ENCODE assay signal across 12 cellular contexts in genomic region chr18:52992041-52992440, GRCh38.
DNase-seq lines count a peak whose midpoint lies in the region; ATAC-seq and TF ChIP-seq lines count a peak whose summit lies in the region.
"Had no signal": no experiment of that assay in that cellular context is flagged by ENCODE, and none has a peak within 500 bp of the region (broad histone marks: within the 10 kb centered on the region; RNA-seq: fewer than 3 reads in every experiment).

No MANE protein-coding gene starts in this region.

- no peaks in the 10 kb centered on the region for H4K20me1 ChIP-seq in DND-41 (ENCODE audit: insufficient read depth, low read length)
- no peaks in the 10 kb centered on the region for H4K20me1 ChIP-seq in Loucy (ENCODE audit: insufficient read depth, low read length, poor library complexity, severe bottlenecking)

- H3K79me2 ChIP-seq in DND-41 (ENCODE audit: insufficient read depth, low read length): no peaks in the 10 kb centered on the region
- no peaks in the 10 kb centered on the region for H3K79me2 ChIP-seq in Loucy (ENCODE audit: insufficient read depth, low read length)
- no peaks in the 10 kb centered on the region for H3K79me2 ChIP-seq in mesendoderm (ENCODE audit: control insufficient read depth, insufficient read depth, low read length)

- H3K27ac Mint-ChIP-seq in activated T-cell treated with anti-CD3 and anti-CD28 coated beads, Interleukin-2, amount 50 U/mL, for 24 hours: no peak overlapping the region
- H3K27ac Mint-ChIP-seq: naive thymus-derived CD8-positive, alpha-beta T cell had no signal

- DNase-seq in DND-41: no peak
- peak; percentile 7 for DNase-seq in adipocyte (ENCODE audit: low read depth)
- DNase-seq in mesendoderm: peak; percentile 83
- no peak for DNase-seq in activated T-cell treated with anti-CD3 and anti-CD28 coated beads, Interleukin-2, amount 50 U/mL, for 48 hours
- no peak for DNase-seq in activated T-cell treated with anti-CD3 and anti-CD28 coated beads, Interleukin-2, amount 50 U/mL, for 24 hours
- DNase-seq in amygdala (lab: John Stamatoyannopoulos, UW): no peak
- DNase-seq: naive thymus-derived CD8-positive, alpha-beta T cell; NCI-H2029; stimulated activated CD4-positive, alpha-beta T cell treated with anti-CD3 and anti-CD28 coated beads, Interleukin-12 subunit alpha, Interleukin-12 subunit beta, amount 100 ng/mL, for 4 hours had no signal

- H3K27ac ChIP-seq in DND-41 (ENCODE audit: low read length) (no peak overlapping the region), mesendoderm (ENCODE audit: low read depth, low read length) (no peak overlapping the region)
- H3K27ac ChIP-seq: cardiac muscle cell had no signal

- H3K4me3 ChIP-seq in DND-41 (ENCODE audit: low read depth in 1 of 2, low read length in 2 of 2) (no peak overlapping the region), Loucy (ENCODE audit: low read length, poor library complexity, severe bottlenecking) (no peak overlapping the region), adipocyte (ENCODE audit: low read length) (no peak overlapping the region), mesendoderm (ENCODE audit: low read length) (no peak overlapping the region)
- H3K4me3 ChIP-seq: cardiac muscle cell had no signal

- H3K9me3 ChIP-seq in DND-41 (ENCODE audit: insufficient read depth, low read length, severe bottlenecking) (no peaks in the 10 kb centered on the region), Loucy (ENCODE audit: insufficient read depth, low read depth, low read length) (no peaks in the 10 kb centered on the region), adipocyte (ENCODE audit: control insufficient read depth, low read length) (no peaks in the 10 kb centered on the region)

- H3K9me2 ChIP-seq in Loucy (replicated peaks; ENCODE audit: low read depth, low read length): no peaks in the 10 kb centered on the region

- H3K4me1 ChIP-seq in DND-41 (ENCODE audit: insufficient read depth, low read length): no peaks in the 10 kb centered on the region
- no peaks in the 10 kb centered on the region for H3K4me1 ChIP-seq in Loucy (ENCODE audit: insufficient read depth, low read length, poor library complexity, severe bottlenecking)
- H3K4me1 ChIP-seq in adipocyte (ENCODE audit: control insufficient read depth, insufficient read depth, low read length): no peaks in the 10 kb centered on the region
- no peaks in the 10 kb centered on the region for H3K4me1 ChIP-seq in mesendoderm (ENCODE audit: control insufficient read depth, low read depth, low read length)

- H4K5ac ChIP-seq in mesendoderm (ENCODE audit: low read length): no peak overlapping the region

- no peaks in the 10 kb centered on the region for H3K4me1 Mint-ChIP-seq in activated T-cell treated with anti-CD3 and anti-CD28 coated beads, Interleukin-2, amount 50 U/mL, for 24 hours (ENCODE audit: low read depth)
- H3K4me1 Mint-ChIP-seq: naive thymus-derived CD8-positive, alpha-beta T cell had no signal

- H3K4me2 ChIP-seq in DND-41 (ENCODE audit: insufficient read depth, low read length): no peak overlapping the region
- H3K4me2 ChIP-seq in Loucy (ENCODE audit: low read depth, low read length, poor library complexity, severe bottlenecking): no peak overlapping the region
- no peak overlapping the region for H3K4me2 ChIP-seq in mesendoderm (ENCODE audit: low read length)

- no peaks in the 10 kb centered on the region for H3F3A ChIP-seq in Loucy (ENCODE audit: low read depth)

- no peak overlapping the region for H2BK15ac ChIP-seq in mesendoderm (replicated peaks; ENCODE audit: low read depth)

- H2AFZ ChIP-seq in DND-41 (ENCODE audit: low read depth, low read length) (no peak overlapping the region), Loucy (ENCODE audit: low read length) (no peak overlapping the region)

- H3K27me3 Mint-ChIP-seq in activated T-cell treated with anti-CD3 and anti-CD28 coated beads, Interleukin-2, amount 50 U/mL, for 24 hours: no peaks in the 10 kb centered on the region
- H3K27me3 Mint-ChIP-seq: naive thymus-derived CD8-positive, alpha-beta T cell had no signal

- peaks cover 3% of the 10 kb centered on the region for H3K9me3 Mint-ChIP-seq in activated T-cell treated with anti-CD3 and anti-CD28 coated beads, Interleukin-2, amount 50 U/mL, for 24 hours

- TF ChIP-seq CTCF in DND-41 (IDR thresholded peaks at IDR 0.05; ENCODE audit: borderline replicate concordance, extremely low read depth, low read length, poor library complexity, severe bottlenecking) (peak; percentile 30), Loucy (conservative IDR thresholded peaks at IDR 0.05; ENCODE audit: low read length) (peak; percentile 27; the same call in 1 of the 2 replicates)

- no peak overlapping the region for H2BK120ac ChIP-seq in mesendoderm (ENCODE audit: low read depth, low read length)

- ATAC-seq in DND-41 (ENCODE audit: insufficient read depth, low read depth): no peak
- ATAC-seq: naive thymus-derived CD8-positive, alpha-beta T cell; Right ventricle myocardium inferior had no signal

- no peaks in the 10 kb centered on the region for H3K36me3 Mint-ChIP-seq in activated T-cell treated with anti-CD3 and anti-CD28 coated beads, Interleukin-2, amount 50 U/mL, for 24 hours (ENCODE audit: low read depth)
- H3K36me3 Mint-ChIP-seq: naive thymus-derived CD8-positive, alpha-beta T cell had no signal

- H3K4ac ChIP-seq in mesendoderm (ENCODE audit: low read depth, low read length): no peak overlapping the region

- H3K23ac ChIP-seq in mesendoderm (ENCODE audit: low read length): no peak overlapping the region

- H3K56ac ChIP-seq in mesendoderm (ENCODE audit: low read length): no peak overlapping the region

- no CpG with 5 or more reads among the region's 6 CpGs for WGBS in mesendoderm (ENCODE audit: extremely low coverage, insufficient coverage, low lambda C conversion rate)

- H2BK5ac ChIP-seq in mesendoderm (ENCODE audit: low read length): no peak overlapping the region

- H3K27me3 ChIP-seq in DND-41 (ENCODE audit: insufficient read depth, low read length, poor library complexity): no peaks in the 10 kb centered on the region
- no peaks in the 10 kb centered on the region for H3K27me3 ChIP-seq in Loucy (ENCODE audit: insufficient read depth, low read length, poor library complexity, severe bottlenecking)
- no peaks in the 10 kb centered on the region for H3K27me3 ChIP-seq in adipocyte (replicated peaks; ENCODE audit: control insufficient read depth, insufficient read depth, low read length)
- H3K27me3 ChIP-seq in mesendoderm (ENCODE audit: insufficient read depth, low read length, poor library complexity): no peaks in the 10 kb centered on the region
- H3K27me3 ChIP-seq: cardiac muscle cell had no signal

- H3K18ac ChIP-seq in mesendoderm (ENCODE audit: low read length): no peak overlapping the region

- H3K79me1 ChIP-seq in mesendoderm (ENCODE audit: low read length): no peaks in the 10 kb centered on the region

- H3K36me3 ChIP-seq in DND-41 (ENCODE audit: insufficient read depth, low read length) (no peaks in the 10 kb centered on the region), Loucy (ENCODE audit: insufficient read depth, low read length) (no peaks in the 10 kb centered on the region), adipocyte (ENCODE audit: control insufficient read depth, insufficient read depth, low read length, severe bottlenecking) (no peaks in the 10 kb centered on the region), mesendoderm (ENCODE audit: control insufficient read depth, insufficient read depth, low read length) (no peaks in the 10 kb centered on the region)
- H3K36me3 ChIP-seq: cardiac muscle cell had no signal

- H3K9ac ChIP-seq in DND-41 (ENCODE audit: low read depth, low read length): no peak overlapping the region
- H3K9ac ChIP-seq in Loucy (ENCODE audit: low read depth, low read length, poor library complexity, severe bottlenecking): no peak overlapping the region
- no peak overlapping the region for H3K9ac ChIP-seq in adipocyte (ENCODE audit: low read length)
- no peak overlapping the region for H3K9ac ChIP-seq in mesendoderm (ENCODE audit: low read length)

- H3K4me3 Mint-ChIP-seq in activated T-cell treated with anti-CD3 and anti-CD28 coated beads, Interleukin-2, amount 50 U/mL, for 24 hours: no peak overlapping the region
- H3K4me3 Mint-ChIP-seq: naive thymus-derived CD8-positive, alpha-beta T cell had no signal

- no peak overlapping the region for H2AK5ac ChIP-seq in mesendoderm (ENCODE audit: low read length)

- no peak overlapping the region for H4K8ac ChIP-seq in mesendoderm (ENCODE audit: low read depth, low read length)

Comparison
In these comparisons a context has a peak if more than half of its experiments do, and no peak if none do; other contexts are left out.
1. DNase-seq: peak in adipocyte (single experiment) and mesendoderm (single experiment); none in DND-41 (single experiment), activated T-cell treated with anti-CD3 and anti-CD28 coated beads, Interleukin-2, amount 50 U/mL, for 48 hours (0 of 2), activated T-cell treated with anti-CD3 and anti-CD28 coated beads, Interleukin-2, amount 50 U/mL, for 24 hours (single experiment) and amygdala (0 of 56).